In genomic region chr21:39114871-39115658, GRCh38 we compare ENCODE assay signal across 1 cellular context.
TF ChIP-seq lines count a peak whose summit lies in the region.

No MANE protein-coding gene starts in this region.

TF ChIP-seq in IMR-90, 13 proteins besides CTCF, POLR2A, EP300 and RAD21:
- TF ChIP-seq NFE2L2 (IDR thresholded peaks at IDR 0.05; ENCODE audit: low read depth, low read length) (peak; percentile 37; the same call in 1 of the 2 replicates), MAFK (IDR thresholded peaks at IDR 0.05; ENCODE audit: low read depth, low read length) (0 out of 2 replicates have a peak, but pooled peaks have one; percentile 11), FOS (IDR thresholded peaks at IDR 0.05; ENCODE audit: low read depth, low read length) (peak; percentile 66), MXI1 (IDR thresholded peaks at IDR 0.05; ENCODE audit: borderline replicate concordance, low read depth, low read length) (no peak), CEBPB (IDR thresholded peaks at IDR 0.05; ENCODE audit: low read depth, low read length) (peak; percentile 97)
